In genomic region chrX:48890296-48890925, GRCh38 we compare ENCODE assay signal across 1 cellular context.
TF ChIP-seq lines count a peak whose summit lies in the region.

No MANE protein-coding gene starts in this region.

TF ChIP-seq in endothelial cell of umbilical vein, 7 proteins besides CTCF, POLR2A, EP300 and RAD21:
- TF ChIP-seq MYC (IDR thresholded peaks at IDR 0.05; ENCODE audit: low read depth, low read length) (no peak), JUN (IDR thresholded peaks at IDR 0.05; ENCODE audit: borderline replicate concordance, insufficient read depth, insufficient read length, low read depth) (no peak), EZH2 (IDR thresholded peaks at IDR 0.05; ENCODE audit: borderline replicate concordance, low read depth, low read length, severe bottlenecking) (no peak), MAX (IDR thresholded peaks at IDR 0.05; ENCODE audit: insufficient read depth, insufficient read length) (no peak), POLR2AphosphoS5 (IDR thresholded peaks at IDR 0.05; ENCODE audit: insufficient read depth, low read depth, low read length) (no peak)
